Comparison of ENCODE assay signal across 13 cellular contexts in the genomic region with DNA sequence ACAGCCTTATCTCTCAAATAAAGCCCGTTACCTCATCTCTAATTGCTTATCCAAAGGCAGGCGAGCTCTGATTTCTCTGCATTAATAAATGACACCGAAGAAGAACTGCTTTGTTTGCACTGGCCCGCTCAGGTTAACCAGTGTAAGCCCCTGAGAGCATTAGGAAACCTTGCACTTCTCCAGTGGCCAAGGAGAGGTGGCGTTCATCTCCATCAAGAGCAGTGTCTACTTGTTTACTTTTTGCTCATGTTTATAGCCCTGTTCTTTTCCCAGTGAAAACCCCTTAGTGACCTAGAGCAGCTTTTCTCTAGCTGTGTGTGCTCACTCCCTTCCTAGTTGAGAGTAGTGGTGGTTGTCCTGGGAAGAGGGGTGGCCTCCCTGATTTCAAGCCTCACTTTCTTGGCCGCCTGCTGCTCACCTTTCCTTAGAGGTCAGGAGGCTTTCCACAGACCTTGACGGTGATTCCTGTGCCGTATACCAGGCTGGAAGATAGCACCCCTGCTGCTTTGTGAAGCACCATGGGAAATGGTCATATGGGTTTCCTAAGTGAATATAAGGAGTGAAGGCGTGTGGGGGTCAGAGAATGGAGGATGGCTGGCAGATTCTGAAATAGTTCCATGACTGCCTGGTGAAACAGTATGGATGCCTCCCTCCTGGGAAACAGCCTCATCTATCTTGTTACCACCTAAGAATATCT. TPM values are rescaled to one million over a fixed set of nuclear protein-coding genes. Genes with fewer than 3 reads are reported as not detected.
DNase-seq lines count a peak whose midpoint lies in the region; ATAC-seq and TF ChIP-seq lines count a peak whose summit lies in the region.
"Had no signal": no experiment of that assay in that cellular context is flagged by ENCODE, and none has a peak within 500 bp of the region (broad histone marks: within the 10 kb centered on the region; RNA-seq: fewer than 3 reads in every experiment).

No MANE protein-coding gene starts in this region.

- TF ChIP-seq POLR2A in IMR-90 (IDR thresholded peaks at IDR 0.05; ENCODE audit: low read depth, low read length): no peak

- H3K27ac Mint-ChIP-seq in brain (peak overlapping the region; percentile 20 to 91 (median 80)), nephron progenitor cell (peak overlapping the region; percentile 94)

- CTCF ChIA-PET in IMR-90 (lab: Yijun Ruan, JAX) (no interaction called here), mammary epithelial cell (lab: Charles Lee; ENCODE audit: low non-redundant PET) (no interaction called here)

- H3K56ac ChIP-seq in IMR-90 (ENCODE audit: extremely low read depth, insufficient read depth, low read length): no peak overlapping the region

- H3K4me3 ChIP-seq in IMR-90 (ENCODE audit: insufficient read depth, low read depth, low read length) (no peak overlapping the region), mammary epithelial cell (replicated peaks in 1 of 3; ENCODE audit: insufficient read depth in 1 of 3, low read depth in 2 of 3, low read length in 3 of 3) (no peak overlapping the region)
- H3K4me3 ChIP-seq: BLaER1 treated with 17β-estradiol and CSF1 and Interleukin-3, amounts not matched to agents 10 nM and 100 nM had no signal

- H4K5ac ChIP-seq in IMR-90 (ENCODE audit: low read depth, low read length): no peak overlapping the region

- H3K18ac ChIP-seq in IMR-90 (ENCODE audit: low read depth, low read length): no peak overlapping the region

- H2BK120ac ChIP-seq in IMR-90 (ENCODE audit: low read depth, low read length): no peak overlapping the region

- BruUV-seq in IMR-90 (replicated peaks; lab: Mats Ljungman, UMichigan) (no TSS peak), mammary epithelial cell (replicated peaks; lab: Mats Ljungman, UMichigan) (no TSS peak)

- WGBS in IMR-90 (ENCODE audit: extremely low coverage in 2 of 2, insufficient read length in 1 of 2), 2 experiments: 100% methylated on average over 2 of the region's 9 CpGs; no CpG with 5 or more reads in 1 of the 2 experiments
- WGBS in mammary epithelial cell (ENCODE audit: low coverage, missing lambda C conversion rate): 85% methylated on average over 9 of the region's 9 CpGs

- no peak overlapping the region for H2AK5ac ChIP-seq in IMR-90 (ENCODE audit: low read depth, low read length)

- H3K4me1 ChIP-seq in IMR-90 (ENCODE audit: control insufficient read depth, insufficient read depth, low read length) (peaks cover 9% of the 10 kb centered on the region), mammary epithelial cell (ENCODE audit: insufficient read depth, low read length) (peaks cover 16% of the 10 kb centered on the region)

- no peaks in the 10 kb centered on the region for H3K9me3 ChIP-seq in IMR-90 (ENCODE audit: control insufficient read depth, insufficient read depth, low read length)
- no peaks in the 10 kb centered on the region for H3K9me3 ChIP-seq in mammary epithelial cell (replicated peaks; ENCODE audit: insufficient read depth, low read length)

- no peak overlapping the region for H2BK15ac ChIP-seq in IMR-90 (ENCODE audit: low read depth, low read length)

- peaks cover 27% of the 10 kb centered on the region; the same call in 1 of the 2 replicates for H3K9me1 ChIP-seq in IMR-90 (ENCODE audit: insufficient read depth, low read length)

- no peak for TF ChIP-seq RAD21 in IMR-90 (IDR thresholded peaks at IDR 0.05; ENCODE audit: low read length)

- no peak overlapping the region for H2AK9ac ChIP-seq in IMR-90 (replicated peaks; ENCODE audit: low read depth, low read length, poor library complexity)

- H3K4me3 Mint-ChIP-seq in brain (no peak overlapping the region), nephron progenitor cell (no peak overlapping the region)

- no peak overlapping the region for H4K91ac ChIP-seq in IMR-90 (ENCODE audit: insufficient read depth, low read depth, low read length)

- no peak overlapping the region for H3K14ac ChIP-seq in IMR-90 (replicated peaks; ENCODE audit: low read depth, low read length)

- H4K20me1 ChIP-seq in IMR-90 (ENCODE audit: insufficient read depth, low read length): peaks cover 39% of the 10 kb centered on the region
- peaks cover 2% of the 10 kb centered on the region for H4K20me1 ChIP-seq in mammary epithelial cell (ENCODE audit: insufficient read depth, low read length)

- H2AFZ ChIP-seq in IMR-90 (replicated peaks; ENCODE audit: low read length, poor library complexity) (no peak overlapping the region), mammary epithelial cell (ENCODE audit: low read depth, low read length) (no peak overlapping the region)

- ATAC-seq in IMR-90 (ENCODE audit: low read depth) (no peak), GM21526 (IDR thresholded peaks at IDR 0.05; ENCODE audit: low FRiP score, unreplicated experiment) (no peak)
- ATAC-seq: PC-3 had no signal

- no peaks in the 10 kb centered on the region for H3K27me3 ChIP-seq in IMR-90 (ENCODE audit: control insufficient read depth, insufficient read depth, low read length)
- H3K27me3 ChIP-seq in mammary epithelial cell (ENCODE audit: insufficient read depth, low read length): no peaks in the 10 kb centered on the region
- H3K27me3 ChIP-seq: BLaER1 treated with 17β-estradiol and CSF1 and Interleukin-3, amounts not matched to agents 10 nM and 100 nM had no signal

- DNase-seq in NCI-H1417 (lab: John Stamatoyannopoulos, UW) (peak in 2 of 3 experiments; percentile 16 to 18), NCI-H1417 treated with DMSO at 0.1 percent for 48 hours (lab: John Stamatoyannopoulos, UW) (no peak), IMR-90 (no peak), nephron progenitor cell (no peak), mammary epithelial cell (no peak), germinal center (ENCODE audit: low spot score) (no peak)
- DNase-seq: NCI-H1694, NCI-H2171 treated with DMSO at 0.1 percent for 48 hours, NCI-H526, PC-3 had no signal

- in situ Hi-C loops in IMR-90 (cut with MboI; ENCODE audit: low sequenced_read_pairs) (no loop called here), mammary epithelial cell (cut with MboI; ENCODE audit: low sequenced_read_pairs in 2 of 2) (no loop called here)

- no peaks in the 10 kb centered on the region for H3K79me2 ChIP-seq in mammary epithelial cell (ENCODE audit: insufficient read depth, low read length)

- H3K9ac ChIP-seq in IMR-90 (ENCODE audit: low read depth, low read length) (no peak overlapping the region), mammary epithelial cell (ENCODE audit: insufficient read depth, low read length) (no peak overlapping the region)
- H3K9ac ChIP-seq: BLaER1 treated with 17β-estradiol and CSF1 and Interleukin-3, amounts not matched to agents 10 nM and 100 nM had no signal

- intact Hi-C loops in IMR-90 (cut with micrococcal nuclease) (no loop called here), mammary epithelial cell (cut with micrococcal nuclease) (no loop called here)

- H3K4me1 Mint-ChIP-seq in brain (peaks cover 44% of the 10 kb centered on the region), nephron progenitor cell (peaks cover 51% of the 10 kb centered on the region)

- H3K4ac ChIP-seq in IMR-90 (ENCODE audit: low read depth, low read length): no peak overlapping the region

- H3K27ac ChIP-seq in IMR-90 (ENCODE audit: insufficient read depth, low read length) (no peak overlapping the region), mammary epithelial cell (ENCODE audit: insufficient read depth, low read depth, low read length) (no peak overlapping the region)
- H3K27ac ChIP-seq: BLaER1 treated with 17β-estradiol and CSF1 and Interleukin-3, amounts not matched to agents 10 nM and 100 nM had no signal

- no peak overlapping the region for H4K8ac ChIP-seq in IMR-90 (ENCODE audit: low read depth in 2 of 2, low read length in 2 of 2)

- H3K9me3 Mint-ChIP-seq in brain (peaks cover 0 to 5% (median 2%) of the 10 kb centered on the region in 5 experiments), nephron progenitor cell (no peaks in the 10 kb centered on the region)

- dilution Hi-C loops in IMR-90 (cut with HindIII; ENCODE audit: low sequenced_read_pairs, unreplicated experiment) (no loop called here), mammary epithelial cell (cut with HindIII; ENCODE audit: low sequenced_read_pairs) (no loop called here)

- POLR2A ChIA-PET in IMR-90 (lab: Charles Lee; ENCODE audit: unreplicated experiment): no interaction called here

- peaks cover 29 to 68% of the 10 kb centered on the region in 2 experiments for H3K79me1 ChIP-seq in IMR-90 (ENCODE audit: low read depth in 1 of 2, low read length in 2 of 2)

- no peak overlapping the region for H3K4me2 ChIP-seq in IMR-90 (ENCODE audit: low read depth, low read length)
- no peak overlapping the region for H3K4me2 ChIP-seq in mammary epithelial cell (ENCODE audit: insufficient read depth, low read depth, low read length)

- H3K36me3 Mint-ChIP-seq in brain: peaks cover 68% of the 10 kb centered on the region
- H3K36me3 Mint-ChIP-seq in nephron progenitor cell (ENCODE audit: low read depth): peaks cover 54% of the 10 kb centered on the region

- peaks cover 10% of the 10 kb centered on the region for H3K36me3 ChIP-seq in IMR-90 (ENCODE audit: control insufficient read depth, insufficient read depth, low read length)
- H3K36me3 ChIP-seq in mammary epithelial cell (ENCODE audit: insufficient read depth, low read length): peaks cover 3% of the 10 kb centered on the region

- H2BK5ac ChIP-seq in IMR-90 (ENCODE audit: low read depth, low read length, poor library complexity, severe bottlenecking): no peak overlapping the region

- H2BK20ac ChIP-seq in IMR-90 (ENCODE audit: low read depth, low read length): no peak overlapping the region

- 0 out of 2 replicates have a peak overlapping the region, but pooled peaks have one; percentile 25 for H3K23ac ChIP-seq in IMR-90 (ENCODE audit: low read depth, low read length)

- H3K27me3 Mint-ChIP-seq in brain (no peaks in the 10 kb centered on the region), nephron progenitor cell (ENCODE audit: low read depth, poor library complexity) (peaks cover 4% of the 10 kb centered on the region)

- TF ChIP-seq CTCF in IMR-90 (conservative IDR thresholded peaks at IDR 0.05; ENCODE audit: low read depth, low read length): no peak
- no peak for TF ChIP-seq CTCF in brain (conservative IDR thresholded peaks at IDR 0.05)
- no peak for TF ChIP-seq CTCF in nephron progenitor cell (IDR thresholded peaks at IDR 0.05)
- TF ChIP-seq CTCF in mammary epithelial cell (conservative IDR thresholded peaks at IDR 0.05 in 1 of 2, IDR thresholded peaks at IDR 0.05 in 1 of 2; ENCODE audit: extremely low read depth in 1 of 2, insufficient read depth in 1 of 2, low read depth in 1 of 2, low read length in 2 of 2): no peak

RNA-seq across cellular contexts. Expression of gene FBXW8, which starts 16.6 kb away (rescaled TPM):
- total RNA-seq in IMR-90 (2012; rRNA removed) (23.6 and 25.8 TPM in 2 replicates), mammary epithelial cell (10 to 100 TPM; 10.7 to 12.8 TPM)
- polyA plus RNA-seq in IMR-90 (2012; rRNA removed) (18.6 and 20.3 TPM in 2 replicates), brain (ENCODE audit: insufficient read depth, low read depth, low replicate concordance) (8.8 TPM), mammary epithelial cell (6.0 TPM)
- 10.6 and 17.8 TPM in 2 replicates for polyA plus RNA-seq in IMR-90 (2012; cell fraction: cytosol; rRNA removed)
- 33.2 and 40.4 TPM in 2 replicates for polyA plus RNA-seq in IMR-90 (2012; cell fraction: nucleus; rRNA removed; ENCODE audit: low replicate concordance)
- polyA minus RNA-seq in mammary epithelial cell: 18.5 TPM

RNA-seq across cellular contexts. Expression of gene HRK, which starts 46.2 kb away (rescaled TPM):
- total RNA-seq in IMR-90 (2012; rRNA removed): not detected in 2 replicates
- polyA plus RNA-seq in IMR-90 (2012; rRNA removed): not detected in 2 replicates
- not detected in 2 replicates for polyA plus RNA-seq in IMR-90 (2012; cell fraction: cytosol; rRNA removed)
- not detected in 2 replicates for polyA plus RNA-seq in IMR-90 (2012; cell fraction: nucleus; rRNA removed; ENCODE audit: low replicate concordance)
- 1.9 TPM for polyA plus RNA-seq in brain (ENCODE audit: insufficient read depth, low read depth, low replicate concordance)
- total RNA-seq in mammary epithelial cell: under 1 TPM; 0.12 to 0.17 TPM
- not detected for polyA plus RNA-seq in mammary epithelial cell
- polyA minus RNA-seq in mammary epithelial cell: not detected

Comparison
In these comparisons a context has a peak if more than half of its experiments do, and no peak if none do; other contexts are left out.
1. DNase-seq: peak in NCI-H1417 (2 of 3); none in NCI-H1417 treated with DMSO at 0.1 percent for 48 hours (single experiment), IMR-90 (single experiment), nephron progenitor cell (single experiment), mammary epithelial cell (single experiment) and germinal center (single experiment).